In genomic region chr7:35801392-35802101, GRCh38 we compare ENCODE assay signal across 1 cellular context.
A peak's percentile ranks its signal among the peaks of the same experiment; 100 is the strongest.
TF ChIP-seq lines count a peak whose summit lies in the region.

No MANE protein-coding gene starts in this region.

TF ChIP-seq in K562, 482 proteins besides CTCF, POLR2A, EP300 and RAD21 (continued from another document):
- TF ChIP-seq TEAD4 (IDR thresholded peaks at IDR 0.05; ENCODE audit: low read length): peak; percentile 28; the same call in 1 of the 2 replicates
- 0 out of 2 replicates have a peak, but pooled peaks have one; percentile 31 for TF ChIP-seq TEAD4 (CRISPR knock-in tag; IDR thresholded peaks at IDR 0.05; ENCODE audit: borderline replicate concordance)
- no peak for TF ChIP-seq PPARD (CRISPR knock-in tag; IDR thresholded peaks at IDR 0.05)
- TF ChIP-seq, protein P1, sequence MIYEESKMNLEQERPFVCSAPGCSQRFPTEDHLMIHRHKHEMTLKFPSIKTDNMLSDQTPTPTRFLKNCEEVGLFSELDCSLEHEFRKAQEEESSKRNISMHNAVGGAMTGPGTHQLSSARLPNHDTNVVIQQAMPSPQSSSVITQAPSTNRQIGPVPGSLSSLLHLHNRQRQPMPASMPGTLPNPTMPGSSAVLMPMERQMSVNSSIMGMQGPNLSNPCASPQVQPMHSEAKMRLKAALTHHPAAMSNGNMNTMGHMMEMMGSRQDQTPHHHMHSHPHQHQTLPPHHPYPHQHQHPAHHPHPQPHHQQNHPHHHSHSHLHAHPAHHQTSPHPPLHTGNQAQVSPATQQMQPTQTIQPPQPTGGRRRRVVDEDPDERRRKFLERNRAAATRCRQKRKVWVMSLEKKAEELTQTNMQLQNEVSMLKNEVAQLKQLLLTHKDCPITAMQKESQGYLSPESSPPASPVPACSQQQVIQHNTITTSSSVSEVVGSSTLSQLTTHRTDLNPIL (CRISPR knock-in tag; IDR thresholded peaks at IDR 0.05): no peak
TF ChIP-seq in K562: peak in this region for 68.
